ENCODE assay signal across 8 cellular contexts in the genomic region with DNA sequence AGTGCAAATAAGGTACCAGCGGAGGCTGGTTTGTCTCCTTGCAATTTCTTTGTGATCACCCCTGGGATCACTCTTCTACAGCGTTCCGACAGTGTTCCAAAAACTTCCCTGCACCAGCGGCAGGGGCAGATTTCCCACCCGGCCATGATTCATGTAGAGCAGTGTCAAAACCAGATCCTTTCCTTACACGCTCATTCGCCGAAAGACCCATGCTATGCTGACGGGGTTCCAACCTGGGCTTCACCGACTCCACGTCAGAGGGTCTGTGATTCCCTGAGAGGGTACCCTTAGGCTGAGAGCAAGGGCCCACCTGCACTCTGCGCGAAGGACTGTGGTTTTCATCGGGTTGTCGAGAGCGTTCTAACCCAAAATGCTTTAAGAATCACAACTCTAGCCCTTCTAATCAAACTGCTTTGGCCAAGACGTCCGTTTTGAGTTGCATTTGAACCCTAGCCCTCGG. TPM values are rescaled to one million over a fixed set of nuclear protein-coding genes. Genes with fewer than 3 reads are reported as not detected.
DNase-seq lines count a peak whose midpoint lies in the region; ATAC-seq and TF ChIP-seq lines count a peak whose summit lies in the region.

No MANE protein-coding gene starts in this region.

- peak; percentile 27 for ATAC-seq in GM21381 (IDR thresholded peaks at IDR 0.05; ENCODE audit: unreplicated experiment)
- peak; percentile 37 to 74 (median 60) for ATAC-seq in heart right ventricle

- peak; percentile 66 for DNase-seq in DMS53 (lab: John Stamatoyannopoulos, UW)
- peak in 1 of 2 experiments; percentile 23 for DNase-seq in HL-60 (ENCODE audit: low read depth in 1 of 2, low spot score in 1 of 2)
- DNase-seq in activated gamma-delta T cell treated with anti-CD3 and anti-CD28 coated beads, Interleukin-2, amount 50 U/mL, for 16 hours (ENCODE audit: low read depth) = peak; percentile 12
- DNase-seq in heart right ventricle = peak; percentile 28 to 35
- DNase-seq in posterior cingulate gyrus = peak in 7 of 10 donors; percentile 20 to 40 (median 31)
- no peak for DNase-seq in G401 (ENCODE audit: low spot score)
- no peak for DNase-seq in activated effector memory CD4-positive, alpha-beta T cell treated with anti-CD3 and anti-CD28 coated beads, Interleukin-2, amount 50 U/mL, for 16 hours

- H3K27me3 ChIP-seq in HL-60 (ENCODE audit: insufficient read depth, poor library complexity, severe bottlenecking) (no peaks in the 10 kb centered on the region), heart right ventricle (no peaks in the 10 kb centered on the region)

- 0 to 2% methylated on average over 19 of the region's 19 CpGs for WGBS in heart right ventricle, 2 donors

- H3K9me3 ChIP-seq in heart right ventricle = no peaks in the 10 kb centered on the region

- in situ Hi-C loops in G401 (cut with HindIII; ENCODE audit: low sequenced_read_pairs) = no loop called here

- H3K4me1 ChIP-seq in heart right ventricle = peaks cover 0 to 30% (median 20%) of the 10 kb centered on the region in 9 donors

- peaks cover 0 to 35% (median 11%) of the 10 kb centered on the region in 9 donors for H3K36me3 ChIP-seq in heart right ventricle

- peak overlapping the region; percentile 98 for H3K4me3 ChIP-seq in HL-60 (replicated peaks; ENCODE audit: insufficient read depth, low read length)
- H3K4me3 ChIP-seq in heart right ventricle = peak overlapping the region; percentile 53 to 97 (median 88)

- intact Hi-C loops in heart right ventricle (cut with DNase I) (loop anchor here in 1 of 10 donors (10.0 kb wide), 1 partner anchor 117 kb away; no protein-coding TSS in a partner anchor), posterior cingulate gyrus (cut with DNase I) (no loop called here)

- H3K27ac ChIP-seq in HL-60 (replicated peaks) (peak overlapping the region; percentile 71), heart right ventricle (peak overlapping the region in 9 of 10 donors; percentile 69 to 78 (median 73))

- no peak for TF ChIP-seq CTCF in HL-60 (IDR thresholded peaks at IDR 0.05; ENCODE audit: insufficient read depth, low read length)
- TF ChIP-seq CTCF in heart right ventricle (IDR thresholded peaks at IDR 0.05) = peak in 4 of 9 donors; percentile 13 to 43 (median 32)

RNA-seq across cellular contexts. Expression of a gene that starts 0.4 kb away (rescaled TPM):
- 10 to 100 TPM in 9 of 10 donors, 1 to 10 TPM in 1; 9.7 to 17.3 (median 12.5) TPM for total RNA-seq in heart right ventricle
- 1 to 10 TPM; 4.8 to 9.6 TPM for polyA plus RNA-seq in heart right ventricle
- 10.0 and 22.4 TPM in 2 replicates for total RNA-seq in G401 (2014; rRNA removed; shearing (Covaris generic))

Comparison
In these comparisons a context has a peak if more than half of its experiments do, and no peak if none do; other contexts are left out.
1. DNase-seq: peak in DMS53 (single experiment), activated gamma-delta T cell treated with anti-CD3 and anti-CD28 coated beads, Interleukin-2, amount 50 U/mL, for 16 hours (single experiment), heart right ventricle (2 of 2) and posterior cingulate gyrus (7 of 10); none in G401 (single experiment) and activated effector memory CD4-positive, alpha-beta T cell treated with anti-CD3 and anti-CD28 coated beads, Interleukin-2, amount 50 U/mL, for 16 hours (single experiment).